Comparison of ENCODE assay signal across 15 cellular contexts in genomic region chr1:205256956-205257615, GRCh38.
"Had no signal": no experiment of that assay in that cellular context is flagged by ENCODE, and none has a peak within 500 bp of the region (broad histone marks: within the 10 kb centered on the region; RNA-seq: fewer than 3 reads in every experiment).

No MANE protein-coding gene starts in this region.

- H3K27me3 Mint-ChIP-seq: activated naive CD8-positive, alpha-beta T cell treated with anti-CD3 and anti-CD28 coated beads for 36 hours; activated T-cell treated with anti-CD3 and anti-CD28 coated beads, Interleukin-2, amount 50 U/mL, for 24 hours; stimulated activated naive CD8-positive, alpha-beta T cell treated with anti-CD3 and anti-CD28 coated beads, Interleukin-15, Interleukin-2, amounts not matched to agents 100 ng/mL and 50 ng/mL, for 24 hours had no signal

- H3K27ac Mint-ChIP-seq: activated naive CD8-positive, alpha-beta T cell treated with anti-CD3 and anti-CD28 coated beads for 36 hours; activated T-cell treated with anti-CD3 and anti-CD28 coated beads, Interleukin-2, amount 50 U/mL, for 24 hours; memory B cell; stimulated activated naive CD8-positive, alpha-beta T cell treated with anti-CD3 and anti-CD28 coated beads, Interleukin-15, Interleukin-2, amounts not matched to agents 100 ng/mL and 50 ng/mL, for 24 hours had no signal

- H3K4me1 ChIP-seq: uterus had no signal

- H3K36me3 Mint-ChIP-seq: memory B cell; natural killer cell treated with Interleukin-12 subunit alpha and Interleukin-12 subunit beta and Interleukin-15 and Interleukin-18, amount 100 ng/mL, for 72 hours had no signal

- H3K9me3 ChIP-seq: gastrocnemius medialis, left ventricle myocardium inferior, thoracic aorta, uterus had no signal

- H3K36me3 ChIP-seq: gastrocnemius medialis, left ventricle myocardium inferior, thoracic aorta, uterus had no signal

- H3K9me3 Mint-ChIP-seq: activated naive CD8-positive, alpha-beta T cell treated with anti-CD3 and anti-CD28 coated beads for 36 hours; activated T-cell treated with anti-CD3 and anti-CD28 coated beads, Interleukin-2, amount 50 U/mL, for 24 hours; memory B cell; natural killer cell treated with Interleukin-12 subunit alpha and Interleukin-12 subunit beta and Interleukin-15 and Interleukin-18, amount 100 ng/mL, for 72 hours; stimulated activated naive CD8-positive, alpha-beta T cell treated with anti-CD3 and anti-CD28 coated beads, Interleukin-15, Interleukin-2, amounts not matched to agents 100 ng/mL and 50 ng/mL, for 24 hours had no signal

- H3K27me3 ChIP-seq: gastrocnemius medialis, uterus had no signal

- DNase-seq: activated CD4-positive, alpha-beta T cell treated with anti-CD3 and anti-CD28 coated beads, Interleukin-2, amount 50 U/mL, for 4 hours; activated gamma-delta T cell; activated naive CD8-positive, alpha-beta T cell treated with anti-CD3 and anti-CD28 coated beads for 36 hours; activated T-cell treated with anti-CD3 and anti-CD28 coated beads, Interleukin-2, amount 50 U/mL, for 24 hours; effector memory CD4-positive, alpha-beta T cell; gastrocnemius medialis; left ventricle myocardium inferior; stimulated activated CD4-positive, alpha-beta T cell treated with anti-CD3 and anti-CD28 coated beads, Interleukin-4, amount 100 ng/mL, for 1 hour; stimulated activated CD8-positive, alpha-beta memory T cell treated with anti-CD3 and anti-CD28 coated beads, Interleukin-4, amount 100 ng/mL, for 48 hours; T-helper 2 cell; uterus had no signal

- H3K4me3 Mint-ChIP-seq: activated naive CD8-positive, alpha-beta T cell treated with anti-CD3 and anti-CD28 coated beads for 36 hours; activated T-cell treated with anti-CD3 and anti-CD28 coated beads, Interleukin-2, amount 50 U/mL, for 24 hours; memory B cell; natural killer cell treated with Interleukin-12 subunit alpha and Interleukin-12 subunit beta and Interleukin-15 and Interleukin-18, amount 100 ng/mL, for 72 hours; stimulated activated naive CD8-positive, alpha-beta T cell treated with anti-CD3 and anti-CD28 coated beads, Interleukin-15, Interleukin-2, amounts not matched to agents 100 ng/mL and 50 ng/mL, for 24 hours had no signal

- H3K27ac ChIP-seq: left ventricle myocardium inferior, thoracic aorta, uterus had no signal

- H3K4me3 ChIP-seq: gastrocnemius medialis, left ventricle myocardium inferior, thoracic aorta, uterus had no signal
